ENCODE assay signal across 1 cellular context in genomic region chr3:69649120-69649519, GRCh38.
TF ChIP-seq lines count a peak whose summit lies in the region.

No MANE protein-coding gene starts in this region.

TF ChIP-seq in GM23338, 12 proteins besides CTCF, POLR2A, EP300 and RAD21 (continued from another document):
- TF ChIP-seq REST (IDR thresholded peaks at IDR 0.05; ENCODE audit: unreplicated experiment), result no peak
- TF ChIP-seq EZH2phosphoT487 (IDR thresholded peaks at IDR 0.05; ENCODE audit: unreplicated experiment), result no peak
- TF ChIP-seq ZNF331 (CRISPR knock-in tag; IDR thresholded peaks at IDR 0.05; ENCODE audit: low read depth), result no peak
- no peak for TF ChIP-seq NANOG (IDR thresholded peaks at IDR 0.05; ENCODE audit: borderline replicate concordance)
